Comparison of ENCODE assay signal across 8 cellular contexts in the genomic region with DNA sequence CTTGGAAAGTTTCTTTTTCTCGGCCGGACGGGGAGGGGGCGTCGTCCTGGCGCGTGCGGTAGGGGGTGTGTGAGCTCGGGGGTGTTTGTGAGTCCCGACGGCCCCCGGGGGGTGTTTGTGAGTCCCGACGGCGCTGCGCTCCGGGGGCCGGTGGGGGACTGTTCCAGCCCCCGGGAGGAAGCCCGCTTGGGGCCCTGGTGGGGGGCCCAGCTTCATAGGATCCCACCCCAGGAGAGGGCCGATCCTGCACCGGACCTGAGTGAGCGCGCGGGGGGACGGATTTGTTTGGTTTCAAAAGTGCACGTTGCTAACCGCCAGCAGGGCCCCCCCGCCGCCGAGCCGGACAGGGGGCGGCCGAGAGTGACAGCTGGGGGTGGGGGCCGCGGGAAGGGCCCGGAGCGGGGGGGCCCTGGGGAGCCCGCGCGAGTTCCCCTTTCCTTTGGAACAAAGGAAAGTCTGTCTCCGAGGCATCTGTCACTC. TPM values are rescaled to one million over a fixed set of nuclear protein-coding genes. Genes with fewer than 3 reads are reported as not detected.
DNase-seq lines count a peak whose midpoint lies in the region; ATAC-seq and TF ChIP-seq lines count a peak whose summit lies in the region.

No MANE protein-coding gene starts in this region.

- H3K27ac Mint-ChIP-seq in activated CD4-positive, alpha-beta memory T cell treated with anti-CD3 and anti-CD28 coated beads, Interleukin-2, amount 10 ng/mL, durations not matched to agents 7 days and 5 days: peak overlapping the region; percentile 44
- peak overlapping the region; percentile 67 for H3K27ac Mint-ChIP-seq in neural crest cell (ENCODE audit: unreplicated experiment)

- no peaks in the 10 kb centered on the region for H3K27me3 Mint-ChIP-seq in activated CD4-positive, alpha-beta memory T cell treated with anti-CD3 and anti-CD28 coated beads, Interleukin-2, amount 10 ng/mL, durations not matched to agents 7 days and 5 days
- H3K27me3 Mint-ChIP-seq in neural crest cell (ENCODE audit: low read depth): peaks cover 8% of the 10 kb centered on the region

- H3K36me3 ChIP-seq in KMS-11 (ENCODE audit: insufficient read depth): no peaks in the 10 kb centered on the region

- TF ChIP-seq CTCF in KMS-11 (conservative IDR thresholded peaks at IDR 0.05; ENCODE audit: low read depth, low read length): no peak
- no peak for TF ChIP-seq CTCF in fibroblast of pulmonary artery (IDR thresholded peaks at IDR 0.05; ENCODE audit: low read length, missing control alignments)
- TF ChIP-seq CTCF in neural crest cell (conservative IDR thresholded peaks at IDR 0.05): no peak

- CTCF ChIA-PET in activated CD4-positive, alpha-beta memory T cell treated with anti-CD3 and anti-CD28 coated beads, Interleukin-2, amount 10 ng/mL, durations not matched to agents 7 days and 5 days (lab: Charles Lee): interaction anchor here (0.9 to 3.7 kb wide), 7 partner anchors 15 to 262 kb away, joined by 3 to 18 read pairs (median 4); partner anchors contain the start of gene RAB5IF

- peak overlapping the region; percentile 92 for H3K4me3 Mint-ChIP-seq in activated CD4-positive, alpha-beta memory T cell treated with anti-CD3 and anti-CD28 coated beads, Interleukin-2, amount 10 ng/mL, durations not matched to agents 7 days and 5 days
- peak overlapping the region; percentile 96 for H3K4me3 Mint-ChIP-seq in neural crest cell

- no peaks in the 10 kb centered on the region for H3K9me3 Mint-ChIP-seq in activated CD4-positive, alpha-beta memory T cell treated with anti-CD3 and anti-CD28 coated beads, Interleukin-2, amount 10 ng/mL, durations not matched to agents 7 days and 5 days
- H3K9me3 Mint-ChIP-seq in neural crest cell: no peaks in the 10 kb centered on the region

- no peaks in the 10 kb centered on the region for H3K27me3 ChIP-seq in KMS-11 (ENCODE audit: insufficient read depth, low read depth)

- peak overlapping the region; percentile 93 for H3K4me3 ChIP-seq in GM08714 (ENCODE audit: low read length)
- no peak overlapping the region for H3K4me3 ChIP-seq in KMS-11 (IDR thresholded peaks at IDR 0.05; ENCODE audit: insufficient read depth, low read depth, low read length)
- peak overlapping the region; percentile 73 for H3K4me3 ChIP-seq in fibroblast of pulmonary artery (replicated peaks; ENCODE audit: low read depth, low read length)

- peaks cover 21% of the 10 kb centered on the region for H4K20me1 ChIP-seq in KMS-11 (ENCODE audit: insufficient read depth)

- H3K9ac ChIP-seq in KMS-11: peak overlapping the region; percentile 100

- peak; percentile 33 for DNase-seq in activated CD4-positive, alpha-beta memory T cell treated with anti-CD3 and anti-CD28 coated beads, Interleukin-2, amount 10 ng/mL, durations not matched to agents 7 days and 5 days
- DNase-seq in fibroblast of pulmonary artery (ENCODE audit: low read depth) (no peak), neural crest cell (ENCODE audit: low read depth, low spot score) (no peak), hepatic stellate cell (ENCODE audit: low spot score) (no peak)

- H3K79me2 ChIP-seq in KMS-11 (ENCODE audit: insufficient read depth, low read depth): peaks cover 45% of the 10 kb centered on the region

- peaks cover 34% of the 10 kb centered on the region for H3K4me1 Mint-ChIP-seq in activated CD4-positive, alpha-beta memory T cell treated with anti-CD3 and anti-CD28 coated beads, Interleukin-2, amount 10 ng/mL, durations not matched to agents 7 days and 5 days
- peaks cover 38% of the 10 kb centered on the region for H3K4me1 Mint-ChIP-seq in neural crest cell

- peaks cover 34% of the 10 kb centered on the region for H3K4me1 ChIP-seq in KMS-11 (ENCODE audit: low read depth, poor library complexity, severe bottlenecking)

- peaks cover 25% of the 10 kb centered on the region for H3K36me3 Mint-ChIP-seq in activated CD4-positive, alpha-beta memory T cell treated with anti-CD3 and anti-CD28 coated beads, Interleukin-2, amount 10 ng/mL, durations not matched to agents 7 days and 5 days (ENCODE audit: low read depth)
- no peaks in the 10 kb centered on the region for H3K36me3 Mint-ChIP-seq in neural crest cell (ENCODE audit: low read depth)

- H3K4me2 ChIP-seq in KMS-11: peak overlapping the region; percentile 71

- peak overlapping the region; percentile 67; the same call in 1 of the 2 replicates for H2AFZ ChIP-seq in KMS-11 (ENCODE audit: low read depth)

- POLR2A ChIA-PET in activated CD4-positive, alpha-beta memory T cell treated with anti-CD3 and anti-CD28 coated beads, Interleukin-2, amount 10 ng/mL, durations not matched to agents 7 days and 5 days (lab: Charles Lee): interaction anchor here (0.6 to 9.1 kb wide), 17 partner anchors 9 to 619 kb away, joined by 3 to 113 read pairs (median 6); partner anchors contain the start of genes DSN1, RAB5IF, SCAND1 and SLA2

- ATAC-seq in GM19455 (IDR thresholded peaks at IDR 0.05; ENCODE audit: unreplicated experiment) (no peak), GM19397 (IDR thresholded peaks at IDR 0.05; ENCODE audit: unreplicated experiment) (no peak)

- peak overlapping the region; percentile 89 for H3K27ac ChIP-seq in KMS-11

RNA-seq across cellular contexts. Expression of gene TGIF2, which starts 0.4 kb away (rescaled TPM):
- 10 to 100 TPM; 28.0 to 33.5 TPM for total RNA-seq in activated CD4-positive, alpha-beta memory T cell treated with anti-CD3 and anti-CD28 coated beads, Interleukin-2, amount 10 ng/mL, durations not matched to agents 7 days and 5 days
- total RNA-seq in neural crest cell: 73.8 and 76.4 TPM in 2 replicates

RNA-seq across cellular contexts. Expression of gene RAB5IF, which starts 31.7 kb away (rescaled TPM):
- 10 to 100 TPM; 92.8 to 94.1 TPM for total RNA-seq in activated CD4-positive, alpha-beta memory T cell treated with anti-CD3 and anti-CD28 coated beads, Interleukin-2, amount 10 ng/mL, durations not matched to agents 7 days and 5 days
- total RNA-seq in neural crest cell: 76.2 and 78.1 TPM in 2 replicates

RNA-seq across cellular contexts. Expression of gene MYL9, which starts 32.5 kb away (rescaled TPM):
- total RNA-seq in activated CD4-positive, alpha-beta memory T cell treated with anti-CD3 and anti-CD28 coated beads, Interleukin-2, amount 10 ng/mL, durations not matched to agents 7 days and 5 days: 1 to 10 TPM; 1.1 to 1.7 TPM
- total RNA-seq in neural crest cell: 19.7 and 19.8 TPM in 2 replicates
